In the genomic region with DNA sequence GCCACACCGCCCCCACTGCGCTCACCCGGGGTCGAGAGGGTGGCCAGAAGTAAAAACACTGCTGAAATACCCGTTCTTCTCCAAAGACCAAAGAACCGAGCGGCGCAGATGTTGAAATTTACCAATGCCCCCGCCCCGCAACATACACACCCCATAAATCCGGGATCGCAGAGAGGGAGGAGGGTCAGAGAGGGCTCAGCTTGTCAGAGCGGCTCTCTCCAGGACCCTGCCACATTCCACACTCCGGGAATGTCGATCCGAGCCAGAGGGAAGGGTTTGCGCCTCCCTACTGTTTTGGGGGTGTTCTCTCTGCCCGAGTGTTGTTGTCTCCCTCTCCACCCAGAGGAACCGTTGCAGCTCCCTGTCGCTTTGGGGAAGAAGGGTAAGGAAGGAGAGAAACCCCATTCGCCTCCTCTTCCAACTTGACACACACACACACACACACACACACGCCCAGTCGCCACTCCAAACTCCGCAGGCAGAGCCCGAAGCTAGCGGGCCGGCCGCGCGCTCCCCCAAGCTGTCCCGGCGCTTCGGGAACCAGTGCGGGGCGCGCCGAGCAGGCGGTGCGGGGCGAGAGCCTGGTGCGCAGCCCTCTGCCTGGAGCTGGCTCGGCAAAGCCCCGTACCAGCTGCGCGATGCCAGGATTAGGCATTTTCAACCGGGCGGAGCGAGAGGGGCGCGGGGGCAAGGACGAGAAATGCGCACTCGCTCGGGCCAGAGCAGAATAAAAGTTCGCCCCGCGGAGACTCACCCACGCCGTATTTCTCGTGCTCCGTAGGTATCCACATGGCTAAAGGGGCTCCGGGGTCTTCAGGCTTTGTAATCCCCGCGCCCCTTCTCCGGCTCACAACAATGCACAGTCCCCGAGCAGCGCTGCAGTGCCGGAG, we compare ENCODE assay signal across 1 cellular context.
TF ChIP-seq lines count a peak whose summit lies in the region.

No MANE protein-coding gene starts in this region.

TF ChIP-seq in HepG2, 621 proteins besides CTCF, POLR2A, EP300 and RAD21 (continued from another document and continues in another):
- TF ChIP-seq, protein P1, sequence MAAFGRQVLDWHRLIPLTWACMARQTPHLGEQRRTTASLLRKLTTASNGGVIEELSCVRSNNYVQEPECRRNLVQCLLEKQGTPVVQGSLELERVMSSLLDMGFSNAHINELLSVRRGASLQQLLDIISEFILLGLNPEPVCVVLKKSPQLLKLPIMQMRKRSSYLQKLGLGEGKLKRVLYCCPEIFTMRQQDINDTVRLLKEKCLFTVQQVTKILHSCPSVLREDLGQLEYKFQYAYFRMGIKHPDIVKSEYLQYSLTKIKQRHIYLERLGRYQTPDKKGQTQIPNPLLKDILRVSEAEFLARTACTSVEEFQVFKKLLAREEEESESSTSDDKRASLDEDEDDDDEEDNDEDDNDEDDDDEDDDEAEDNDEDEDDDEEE (CRISPR knock-in tag; IDR thresholded peaks at IDR 0.05): 0 out of 2 replicates have a peak, but pooled peaks have one; percentile 38
- TF ChIP-seq ZBTB38 (CRISPR knock-in tag; IDR thresholded peaks at IDR 0.05): no peak
- no peak for TF ChIP-seq PCBP1 (IDR thresholded peaks at IDR 0.05; ENCODE audit: borderline replicate concordance, low read depth, low read length)
- TF ChIP-seq KLF15 (CRISPR knock-in tag; IDR thresholded peaks at IDR 0.05; ENCODE audit: borderline replicate concordance): no peak
- no peak for TF ChIP-seq THAP8 (CRISPR knock-in tag; IDR thresholded peaks at IDR 0.05; ENCODE audit: borderline replicate concordance)
- TF ChIP-seq SMARCC2 (IDR thresholded peaks at IDR 0.05): no peak
- peak; percentile 19; the same call in 1 of the 2 replicates for TF ChIP-seq ZNF430 (CRISPR knock-in tag; IDR thresholded peaks at IDR 0.05)
- no peak for TF ChIP-seq POGZ (CRISPR knock-in tag; IDR thresholded peaks at IDR 0.05)
- no peak for TF ChIP-seq E2F1 (CRISPR knock-in tag; IDR thresholded peaks at IDR 0.05)
- 0 out of 2 replicates have a peak, but pooled peaks have one; percentile 34 for TF ChIP-seq DNMT3B (CRISPR knock-in tag; conservative IDR thresholded peaks at IDR 0.05)
- TF ChIP-seq HHEX (CRISPR knock-in tag; IDR thresholded peaks at IDR 0.05): no peak
- TF ChIP-seq ZNF841 (CRISPR knock-in tag; IDR thresholded peaks at IDR 0.05; ENCODE audit: borderline replicate concordance): no peak
- TF ChIP-seq PHF8 (CRISPR knock-in tag; IDR thresholded peaks at IDR 0.05): peak; percentile 48; the same call in 1 of the 2 replicates
- no peak for TF ChIP-seq GFI1 (CRISPR knock-in tag; IDR thresholded peaks at IDR 0.05; ENCODE audit: borderline replicate concordance)
- TF ChIP-seq HDAC1 (CRISPR knock-in tag; IDR thresholded peaks at IDR 0.05): peak; percentile 19; the same call in 1 of the 2 replicates
- TF ChIP-seq ZNF674 (CRISPR knock-in tag; IDR thresholded peaks at IDR 0.05; ENCODE audit: low read depth): no peak
- no peak for TF ChIP-seq CEBPB (IDR thresholded peaks at IDR 0.05; ENCODE audit: borderline replicate concordance, low read depth, low read length)
- TF ChIP-seq NFKBIZ (CRISPR knock-in tag; IDR thresholded peaks at IDR 0.05): no peak
- no peak for TF ChIP-seq ZNF766 (CRISPR knock-in tag; IDR thresholded peaks at IDR 0.05; ENCODE audit: borderline replicate concordance)
- peak; percentile 66 for TF ChIP-seq ASH2L (IDR thresholded peaks at IDR 0.05; ENCODE audit: insufficient read length, low read depth, low read length)
- no peak for TF ChIP-seq PRDM15 (CRISPR knock-in tag; IDR thresholded peaks at IDR 0.05)
- no peak for TF ChIP-seq RFXANK (CRISPR knock-in tag; IDR thresholded peaks at IDR 0.05)
- TF ChIP-seq ZNF792 (CRISPR knock-in tag; IDR thresholded peaks at IDR 0.05): no peak
- TF ChIP-seq HCFC1 (IDR thresholded peaks at IDR 0.05; ENCODE audit: low read depth, low read length): no peak
- no peak for TF ChIP-seq FOXP1 (IDR thresholded peaks at IDR 0.05)
- no peak for TF ChIP-seq FOXP1 (CRISPR knock-in tag; IDR thresholded peaks at IDR 0.05)
- peak; percentile 60 for TF ChIP-seq ZNF563 (CRISPR knock-in tag; IDR thresholded peaks at IDR 0.05)
- TF ChIP-seq HNF1B (CRISPR knock-in tag; IDR thresholded peaks at IDR 0.05): peak; percentile 16; the same call in 1 of the 2 replicates
- TF ChIP-seq RFX1 (IDR thresholded peaks at IDR 0.05): no peak
- TF ChIP-seq MED13 (CRISPR knock-in tag; IDR thresholded peaks at IDR 0.05): no peak
- TF ChIP-seq CENPT (CRISPR knock-in tag; IDR thresholded peaks at IDR 0.05; ENCODE audit: low read depth): no peak
- no peak for TF ChIP-seq ZNF460 (CRISPR knock-in tag; IDR thresholded peaks at IDR 0.05; ENCODE audit: borderline replicate concordance)
- no peak for TF ChIP-seq NFIB (CRISPR knock-in tag; IDR thresholded peaks at IDR 0.05; ENCODE audit: borderline replicate concordance)
- TF ChIP-seq ZEB1 (IDR thresholded peaks at IDR 0.05; ENCODE audit: insufficient replicate concordance, low read depth): no peak
- TF ChIP-seq PATZ1 (CRISPR knock-in tag; IDR thresholded peaks at IDR 0.05): peak; percentile 35
- no peak for TF ChIP-seq MED1 (CRISPR knock-in tag; IDR thresholded peaks at IDR 0.05)
- TF ChIP-seq ZNF646 (CRISPR knock-in tag; IDR thresholded peaks at IDR 0.05): peak; percentile 86
- TF ChIP-seq ZNF616 (CRISPR knock-in tag; IDR thresholded peaks at IDR 0.05; ENCODE audit: low read depth): 0 out of 2 replicates have a peak, but pooled peaks have one; percentile 11
- TF ChIP-seq ZNF180 (CRISPR knock-in tag; IDR thresholded peaks at IDR 0.05; ENCODE audit: borderline replicate concordance, low read depth): no peak
- no peak for TF ChIP-seq JUND (CRISPR knock-in tag; IDR thresholded peaks at IDR 0.05)
- 0 out of 2 replicates have a peak, but pooled peaks have one; percentile 36 for TF ChIP-seq REL (CRISPR knock-in tag; conservative IDR thresholded peaks at IDR 0.05)
